In genomic region chr12:52952082-52952801, GRCh38 we compare ENCODE assay signal across 11 cellular contexts. TPM values are rescaled to one million over a fixed set of nuclear protein-coding genes. Genes with fewer than 3 reads are reported as not detected.
A peak's percentile ranks its signal among the peaks of the same experiment; 100 is the strongest.
DNase-seq lines count a peak whose midpoint lies in the region; ATAC-seq, FAIRE-seq and TF ChIP-seq lines count a peak whose summit lies in the region.
"Had no signal": no experiment of that assay in that cellular context is flagged by ENCODE, and none has a peak within 500 bp of the region (broad histone marks: within the 10 kb centered on the region; RNA-seq: fewer than 3 reads in every experiment).

No MANE protein-coding gene starts in this region.

- H3K9me3 Mint-ChIP-seq in Calu3 (ENCODE audit: low read depth, unreplicated experiment) = no peaks in the 10 kb centered on the region
- H3K9me3 Mint-ChIP-seq: activated naive CD4-positive, alpha-beta T cell treated with anti-CD3 and anti-CD28 coated beads, Interleukin-2, amount 50 U/mL, for 24 hours; CD8-positive, alpha-beta memory T cell had no signal

- H3K27me3 ChIP-seq in HUES6 (ENCODE audit: control insufficient read depth, insufficient read depth, low read length) = no peaks in the 10 kb centered on the region
- H3K27me3 ChIP-seq in lower lobe of right lung (ENCODE audit: low read depth) = no peaks in the 10 kb centered on the region
- H3K27me3 ChIP-seq in tibial nerve = peaks cover 0 to 28% of the 10 kb centered on the region in 2 donors

- H3K4me3 ChIP-seq in HUES6 (ENCODE audit: low read depth, low read length) (peak overlapping the region; percentile 78; the same call in 1 of the 2 replicates), lower lobe of right lung (peak overlapping the region; percentile 63), tibial nerve (no peak overlapping the region)

- intact Hi-C loops in Calu3 (cut with micrococcal nuclease; ENCODE audit: unreplicated experiment) (no loop called here), lower lobe of right lung (cut with DNase I) (no loop called here)

- peaks cover 39% of the 10 kb centered on the region for H3K36me3 ChIP-seq in HUES6 (ENCODE audit: control insufficient read depth, insufficient read depth, low read length)
- peaks cover 19% of the 10 kb centered on the region for H3K36me3 ChIP-seq in lower lobe of right lung
- no peaks in the 10 kb centered on the region for H3K36me3 ChIP-seq in tibial nerve

- peak overlapping the region; percentile 94 for H3K9ac ChIP-seq in HUES6 (ENCODE audit: low read length)

- H3K27ac ChIP-seq in HUES6 (ENCODE audit: low read depth, low read length) (no peak overlapping the region), lower lobe of right lung (no peak overlapping the region), tibial nerve (no peak overlapping the region)

- peaks cover under 1% of the 10 kb centered on the region for H3K4me1 Mint-ChIP-seq in Calu3 (ENCODE audit: low read depth, unreplicated experiment)

- TF ChIP-seq EP300 in tibial nerve (IDR thresholded peaks at IDR 0.05) = no peak

- TF ChIP-seq POLR2A in tibial nerve (IDR thresholded peaks at IDR 0.05) = no peak

- peak; percentile 17 for TF ChIP-seq CTCF in Calu3 (IDR thresholded peaks at IDR 0.05; ENCODE audit: unreplicated experiment)
- TF ChIP-seq CTCF in lower lobe of right lung (IDR thresholded peaks at IDR 0.05) = peak; percentile 37
- no peak for TF ChIP-seq CTCF in tibial nerve (IDR thresholded peaks at IDR 0.05)

- 68 to 82% methylated on average over 15 of the region's 15 CpGs for WGBS in tibial nerve, 2 donors

- peak overlapping the region; percentile 87 for H3K4me3 Mint-ChIP-seq in Calu3 (ENCODE audit: low read depth, unreplicated experiment)
- H3K4me3 Mint-ChIP-seq: activated naive CD4-positive, alpha-beta T cell treated with anti-CD3 and anti-CD28 coated beads, Interleukin-2, amount 50 U/mL, for 24 hours; CD8-positive, alpha-beta memory T cell had no signal

- H3K36me3 Mint-ChIP-seq in Calu3 (ENCODE audit: insufficient read depth, unreplicated experiment) = peaks cover 65% of the 10 kb centered on the region
- H3K36me3 Mint-ChIP-seq: activated naive CD4-positive, alpha-beta T cell treated with anti-CD3 and anti-CD28 coated beads, Interleukin-2, amount 50 U/mL, for 24 hours; CD8-positive, alpha-beta memory T cell had no signal

- no peak for FAIRE-seq in RCC 7860 (lab: Jason Lieb, UNC)

- peak; percentile 48 for DNase-seq in Calu3
- peak; percentile 61 for DNase-seq in amniotic epithelial cell (ENCODE audit: low read depth)
- peak; percentile 77 for DNase-seq in lower lobe of right lung
- DNase-seq in glomerular visceral epithelial cell (ENCODE audit: extremely low spot score) = no peak
- DNase-seq in RCC 7860 (ENCODE audit: low spot score) = no peak
- no peak for DNase-seq in tibial nerve (ENCODE audit: low spot score in 2 of 2)
- DNase-seq in NCI-H1694 treated with DMSO at 0.1 percent for 48 hours (lab: John Stamatoyannopoulos, UW) = no peak
- DNase-seq: CD8-positive, alpha-beta memory T cell; retina had no signal

- H3K4me1 ChIP-seq in HUES6 (ENCODE audit: control insufficient read depth, insufficient read depth, low read length) (peaks cover 15% of the 10 kb centered on the region), lower lobe of right lung (peaks cover 24% of the 10 kb centered on the region), tibial nerve (peaks cover 0 to 9% (median 2%) of the 10 kb centered on the region in 4 donors)

- H3K9me3 ChIP-seq in HUES6 (ENCODE audit: control insufficient read depth, insufficient read depth, low read depth, low read length) (no peaks in the 10 kb centered on the region), lower lobe of right lung (no peaks in the 10 kb centered on the region), tibial nerve (no peaks in the 10 kb centered on the region)

- no peaks in the 10 kb centered on the region for H3K27me3 Mint-ChIP-seq in Calu3 (ENCODE audit: unreplicated experiment)
- H3K27me3 Mint-ChIP-seq: activated naive CD4-positive, alpha-beta T cell treated with anti-CD3 and anti-CD28 coated beads, Interleukin-2, amount 50 U/mL, for 24 hours had no signal

- no peak for ATAC-seq in lower lobe of right lung

- no TSS peak for BruUV-seq in Calu3 (replicated peaks; lab: Mats Ljungman, UMichigan)

- CTCF ChIA-PET in Calu3 (lab: Charles Lee) = interaction anchor here (1.2 to 4.0 kb wide), 5 partner anchors 17 to 68 kb away, joined by 4 to 27 read pairs (median 4); partner anchors contain the start of gene KRT8

- peak overlapping the region; percentile 97 for H3K27ac Mint-ChIP-seq in Calu3 (ENCODE audit: unreplicated experiment)
- H3K27ac Mint-ChIP-seq: activated naive CD4-positive, alpha-beta T cell treated with anti-CD3 and anti-CD28 coated beads, Interleukin-2, amount 50 U/mL, for 24 hours; CD8-positive, alpha-beta memory T cell had no signal

RNA-seq across cellular contexts. Expression of gene KRT18, which starts 3.3 kb away (rescaled TPM):
- 1,777 and 1,816 TPM in 2 replicates for total RNA-seq in Calu3 (2022)
- 140 TPM for total RNA-seq in lower lobe of right lung
- 1 to 10 TPM in 3 of 4 donors, under 1 TPM in 1; 0.78 to 8.1 (median 3.5) TPM for total RNA-seq in tibial nerve

RNA-seq across cellular contexts. Expression of gene KRT8, which starts 47.4 kb away (rescaled TPM):
- total RNA-seq in Calu3 (2022) (2,474 and 2,821 TPM in 2 replicates), lower lobe of right lung (139 TPM), tibial nerve (10 to 100 TPM in 2 of 4 donors, 1 to 10 TPM in 1, under 1 TPM in 1; 0.20 to 19.7 (median 10.2) TPM)

RNA-seq across cellular contexts. Expression of gene EIF4B, which starts 54.0 kb away (rescaled TPM):
- 242 and 272 TPM in 2 replicates for total RNA-seq in Calu3 (2022)
- total RNA-seq in lower lobe of right lung = 453 TPM
- total RNA-seq in tibial nerve = 100 to 1,000 TPM; 297 to 484 (median 401) TPM

Comparison
In these comparisons a context has a peak if more than half of its experiments do, and no peak if none do; other contexts are left out.
1. DNase-seq: peak in Calu3 (single experiment), amniotic epithelial cell (single experiment) and lower lobe of right lung (single experiment); none in glomerular visceral epithelial cell (single experiment), RCC 7860 (single experiment), tibial nerve (0 of 2) and NCI-H1694 treated with DMSO at 0.1 percent for 48 hours (single experiment).
2. CTCF ChIP-seq: peak in Calu3 (single experiment) and lower lobe of right lung (single experiment); none in tibial nerve (0 of 5).
3. H3K4me3 ChIP-seq: peak in HUES6 (single experiment) and lower lobe of right lung (single experiment); none in tibial nerve (0 of 4).
4. RNA of gene KRT18, which starts 3.3 kb away (total RNA-seq): 1,777 to 1,816 TPM in Calu3 and 140 TPM in lower lobe of right lung (single experiment); 0.78 to 8.1 TPM in tibial nerve; every median in the first group is over 10 times any median in the second.
5. RNA of gene KRT8, which starts 47.4 kb away (total RNA-seq): 2,474 to 2,821 TPM in Calu3; 139 TPM in lower lobe of right lung (single experiment) and 0.20 to 19.7 TPM in tibial nerve; every median in the first group is over 10 times any median in the second.